In the genomic region with DNA sequence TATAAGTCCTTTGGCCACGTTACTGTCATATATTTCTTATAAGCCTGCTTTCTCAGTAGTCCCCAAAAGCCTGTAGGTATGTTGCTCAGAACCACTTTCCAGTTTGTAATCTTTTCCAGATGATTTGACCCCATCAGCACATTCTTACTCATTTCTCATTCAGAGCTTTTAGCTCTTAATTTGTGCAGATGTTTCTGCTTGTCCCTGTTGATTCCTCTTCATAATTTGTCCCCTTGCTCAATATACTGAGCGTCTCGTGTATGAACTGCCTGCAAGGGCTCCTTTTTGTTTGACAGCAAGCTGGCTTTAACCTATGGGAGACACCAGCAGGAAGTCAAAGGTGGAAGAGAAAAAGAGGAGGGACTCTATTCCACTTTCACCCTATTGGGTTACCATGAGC, we compare ENCODE assay signal across 23 cellular contexts.
DNase-seq lines count a peak whose midpoint lies in the region; TF ChIP-seq lines count a peak whose summit lies in the region.
"Had no signal": no experiment of that assay in that cellular context is flagged by ENCODE, and none has a peak within 500 bp of the region (broad histone marks: within the 10 kb centered on the region; RNA-seq: fewer than 3 reads in every experiment).

No MANE protein-coding gene starts in this region.

- H3K36me3 Mint-ChIP-seq in neural progenitor cell = no peaks in the 10 kb centered on the region
- no peaks in the 10 kb centered on the region for H3K36me3 Mint-ChIP-seq in immature natural killer cell
- H3K36me3 Mint-ChIP-seq in chondrocyte (ENCODE audit: low read depth) = no peaks in the 10 kb centered on the region
- H3K36me3 Mint-ChIP-seq: CD4-positive, CD25-positive, alpha-beta regulatory T cell had no signal

- H3K27ac ChIP-seq in GM23248 = no peak overlapping the region
- H3K27ac ChIP-seq in SU-DHL-6 (ENCODE audit: low read depth, low read length) = no peak overlapping the region
- H3K27ac ChIP-seq in neural progenitor cell = no peak overlapping the region
- H3K27ac ChIP-seq: HL-60 had no signal

- H3K4me2 ChIP-seq in GM23248 (ENCODE audit: unreplicated experiment) (peak overlapping the region; percentile 11), SU-DHL-6 (ENCODE audit: low read depth, low read length, poor library complexity, severe bottlenecking) (no peak overlapping the region), neural progenitor cell (no peak overlapping the region)

- H3K9me2 ChIP-seq in GM23248 (ENCODE audit: insufficient read depth) = no peaks in the 10 kb centered on the region
- no peaks in the 10 kb centered on the region for H3K9me2 ChIP-seq in SU-DHL-6 (replicated peaks; ENCODE audit: insufficient read depth, low read length)

- intact Hi-C loops in posterior cingulate gyrus (cut with DNase I) = no loop called here

- H4K20me1 ChIP-seq in GM23248 (ENCODE audit: insufficient read depth) (no peaks in the 10 kb centered on the region), SU-DHL-6 (ENCODE audit: low read depth, low read length) (no peaks in the 10 kb centered on the region), neural progenitor cell (ENCODE audit: low read depth) (no peaks in the 10 kb centered on the region)

- H3K27ac Mint-ChIP-seq in neural progenitor cell (peak overlapping the region; percentile 18), immature natural killer cell (no peak overlapping the region), chondrocyte (ENCODE audit: unreplicated experiment) (no peak overlapping the region)
- H3K27ac Mint-ChIP-seq: B cell; T-helper 1 cell treated with Interleukin-12 subunit alpha and Interleukin-12 subunit beta and Interleukin-4 antibody, amounts not matched to agents 30 μg/mL and 1 μg/mL, for 36 hours had no signal

- WGBS in GM23248 (ENCODE audit: low coverage in 1 of 2, low lambda C conversion rate in 2 of 2, missing lambda C conversion rate in 2 of 2), 2 experiments = 5 to 7% methylated on average over 3 of the region's 3 CpGs

- H3K79me2 ChIP-seq in GM23248 (ENCODE audit: insufficient read depth) (no peaks in the 10 kb centered on the region), SU-DHL-6 (ENCODE audit: insufficient read depth, low read length) (no peaks in the 10 kb centered on the region), neural progenitor cell (ENCODE audit: low read depth) (no peaks in the 10 kb centered on the region)

- peaks cover 8% of the 10 kb centered on the region; the same call in 1 of the 2 replicates for H3F3A ChIP-seq in GM23248 (ENCODE audit: insufficient read depth)
- no peaks in the 10 kb centered on the region for H3F3A ChIP-seq in SU-DHL-6 (ENCODE audit: insufficient read depth)
- H3F3A ChIP-seq in neural progenitor cell (ENCODE audit: low read depth) = no peaks in the 10 kb centered on the region

- H3K4me3 Mint-ChIP-seq in neural progenitor cell = no peak overlapping the region
- H3K4me3 Mint-ChIP-seq in immature natural killer cell = no peak overlapping the region
- H3K4me3 Mint-ChIP-seq in chondrocyte (ENCODE audit: unreplicated experiment) = no peak overlapping the region
- H3K4me3 Mint-ChIP-seq: B cell; CD4-positive, CD25-positive, alpha-beta regulatory T cell; T-helper 1 cell treated with Interleukin-12 subunit alpha and Interleukin-12 subunit beta and Interleukin-4 antibody, amounts not matched to agents 30 μg/mL and 1 μg/mL, for 36 hours had no signal

- H3K4me3 ChIP-seq in GM23248 (no peak overlapping the region), SU-DHL-6 (ENCODE audit: insufficient read depth, low read length, poor library complexity, severe bottlenecking) (no peak overlapping the region), neural progenitor cell (no peak overlapping the region)
- H3K4me3 ChIP-seq: HAP-1, MG63 had no signal

- H3K9ac ChIP-seq in GM23248 (no peak overlapping the region), SU-DHL-6 (ENCODE audit: low read length) (no peak overlapping the region), neural progenitor cell (no peak overlapping the region)

- no peaks in the 10 kb centered on the region for H3K4me1 Mint-ChIP-seq in neural progenitor cell
- H3K4me1 Mint-ChIP-seq in immature natural killer cell = peaks cover 7 to 17% of the 10 kb centered on the region in 2 donors
- H3K4me1 Mint-ChIP-seq in chondrocyte (ENCODE audit: low read depth) = peaks cover 12% of the 10 kb centered on the region

- H2AFZ ChIP-seq in GM23248 = peak overlapping the region; percentile 59
- peak overlapping the region; percentile 22 for H2AFZ ChIP-seq in SU-DHL-6 (ENCODE audit: low read depth, low read length, severe bottlenecking)
- peak overlapping the region; percentile 42 for H2AFZ ChIP-seq in neural progenitor cell (replicated peaks)

- H3K27me3 ChIP-seq in GM23248 (replicated peaks; ENCODE audit: insufficient read depth) (no peaks in the 10 kb centered on the region), SU-DHL-6 (ENCODE audit: low read length) (no peaks in the 10 kb centered on the region), neural progenitor cell (no peaks in the 10 kb centered on the region)
- H3K27me3 ChIP-seq: MG63 had no signal

- TF ChIP-seq CTCF in SU-DHL-6 (IDR thresholded peaks at IDR 0.05; ENCODE audit: insufficient read depth, low read length, poor library complexity, severe bottlenecking) (no peak), neural progenitor cell (IDR thresholded peaks at IDR 0.05) (no peak), GM20000 (IDR thresholded peaks at IDR 0.05; ENCODE audit: extremely low read depth, missing control alignments) (no peak), chondrocyte (IDR thresholded peaks at IDR 0.05) (no peak)

- in situ Hi-C loops in GM23248 (cut with MboI) = no loop called here

- H3K4me1 ChIP-seq in GM23248 (ENCODE audit: insufficient read depth) = peaks cover 15% of the 10 kb centered on the region; the same call in 1 of the 2 replicates
- H3K4me1 ChIP-seq in neural progenitor cell = no peaks in the 10 kb centered on the region
- H3K4me1 ChIP-seq: HAP-1 had no signal

- H3K9me3 Mint-ChIP-seq in neural progenitor cell (no peaks in the 10 kb centered on the region), immature natural killer cell (no peaks in the 10 kb centered on the region), chondrocyte (ENCODE audit: low read depth) (no peaks in the 10 kb centered on the region)
- H3K9me3 Mint-ChIP-seq: T-helper 1 cell treated with Interleukin-12 subunit alpha and Interleukin-12 subunit beta and Interleukin-4 antibody, amounts not matched to agents 30 μg/mL and 1 μg/mL, for 36 hours had no signal

- no peaks in the 10 kb centered on the region for H3K36me3 ChIP-seq in GM23248 (ENCODE audit: low read depth)
- no peaks in the 10 kb centered on the region for H3K36me3 ChIP-seq in SU-DHL-6 (ENCODE audit: low read length)
- no peaks in the 10 kb centered on the region for H3K36me3 ChIP-seq in neural progenitor cell
- H3K36me3 ChIP-seq: HAP-1, MG63 had no signal

- peak; percentile 11 for DNase-seq in AG20443 (ENCODE audit: low spot score)
- peak; percentile 26 for DNase-seq in GM23248
- DNase-seq in neural progenitor cell (ENCODE audit: low spot score) = no peak
- no peak for DNase-seq in GM20000 (ENCODE audit: low spot score)
- DNase-seq in immature natural killer cell = no peak
- no peak for DNase-seq in chondrocyte (ENCODE audit: low spot score)
- DNase-seq in posterior cingulate gyrus = no peak
- DNase-seq: CD4-positive, CD25-positive, alpha-beta regulatory T cell; DMS53; IMR-90; MG63; NCI-H1092 treated with DMSO at 0.1 percent for 48 hours; NCI-H146; NCI-H2029 treated with DMSO at 0.1 percent for 48 hours; NCI-H2171 treated with DMSO at 0.1 percent for 48 hours; NCI-H446 treated with DMSO at 0.1 percent for 48 hours; NK-92 treated with Interleukin-12 subunit alpha and Interleukin-12 subunit beta, amount 100 ng/mL, for 24 hours; SHP77 had no signal

- H3K27me3 Mint-ChIP-seq in neural progenitor cell (ENCODE audit: insufficient read depth, low read depth) (no peaks in the 10 kb centered on the region), immature natural killer cell (ENCODE audit: low read depth in 3 of 3) (peaks cover 3 to 6% (median 3%) of the 10 kb centered on the region in 3 donors), chondrocyte (ENCODE audit: low read depth) (no peaks in the 10 kb centered on the region)
- H3K27me3 Mint-ChIP-seq: B cell; CD4-positive, CD25-positive, alpha-beta regulatory T cell had no signal

- H3K9me3 ChIP-seq in GM23248 (ENCODE audit: low read depth) = no peaks in the 10 kb centered on the region
- H3K9me3 ChIP-seq in SU-DHL-6 (ENCODE audit: insufficient read depth, low read length) = no peaks in the 10 kb centered on the region
- peaks cover 3% of the 10 kb centered on the region for H3K9me3 ChIP-seq in neural progenitor cell (ENCODE audit: low read depth)
- H3K9me3 ChIP-seq: HAP-1, MG63 had no signal

Comparison
In these comparisons a context has a peak if more than half of its experiments do, and no peak if none do; other contexts are left out.
1. DNase-seq: peak in AG20443 (single experiment) and GM23248 (single experiment); none in neural progenitor cell (single experiment), GM20000 (single experiment), immature natural killer cell (0 of 3), chondrocyte (single experiment) and posterior cingulate gyrus (0 of 10).
2. Peak in every context shown above with its lines, with median percentiles within 50 percentile points of each other: H2AFZ ChIP-seq.